Comparison of ENCODE assay signal across 2 cellular contexts in the genomic region with DNA sequence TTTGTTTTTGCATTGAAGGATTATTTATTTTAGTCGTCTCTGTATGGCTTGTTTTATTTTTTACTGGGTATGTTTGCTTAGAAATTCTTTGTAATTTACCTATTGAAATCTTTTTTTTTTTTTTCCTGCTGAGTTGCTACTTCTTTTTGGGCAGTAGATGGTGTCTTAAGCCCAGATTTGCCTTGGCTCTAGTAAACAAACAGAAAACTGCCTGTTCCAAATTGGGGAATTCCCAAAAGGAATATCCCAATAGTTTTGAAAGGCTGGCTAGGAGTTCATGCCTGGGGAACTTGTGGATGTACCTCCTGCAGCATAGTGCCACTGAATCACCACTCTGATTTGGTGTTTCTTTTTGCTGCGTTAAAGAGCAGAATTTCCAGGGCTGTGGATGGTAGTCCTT.
TF ChIP-seq lines count a peak whose summit lies in the region.

No MANE protein-coding gene starts in this region.

TF ChIP-seq in HCT116, 20 proteins besides CTCF, POLR2A, EP300 and RAD21:
- TF ChIP-seq ZNF274 (IDR thresholded peaks at IDR 0.05; ENCODE audit: low read depth, low read length) (no peak), ZBTB33 (IDR thresholded peaks at IDR 0.05; ENCODE audit: extremely low read depth, insufficient replicate concordance, low read length) (no peak), EZH2 (IDR thresholded peaks at IDR 0.05) (no peak), EGR1 (IDR thresholded peaks at IDR 0.05; ENCODE audit: low read depth) (no peak), ZFX (IDR thresholded peaks at IDR 0.05) (no peak)

TF ChIP-seq in H1, 55 proteins besides CTCF, POLR2A, EP300 and RAD21:
- no peak for TF ChIP-seq RBBP5 (IDR thresholded peaks at IDR 0.05; ENCODE audit: borderline replicate concordance, low read depth, low read length)
- TF ChIP-seq CREB1 (IDR thresholded peaks at IDR 0.05): no peak
- TF ChIP-seq NANOG (IDR thresholded peaks at IDR 0.05; ENCODE audit: insufficient read depth, low read depth, low read length, poor library complexity, severe bottlenecking): no peak
- no peak for TF ChIP-seq KDM5A (IDR thresholded peaks at IDR 0.05; ENCODE audit: low read length)
- TF ChIP-seq BCL11A (IDR thresholded peaks at IDR 0.05; ENCODE audit: low read depth in 2 of 2, low read length in 2 of 2): no peak
- TF ChIP-seq CTBP2 (IDR thresholded peaks at IDR 0.05; ENCODE audit: borderline replicate concordance, insufficient read depth, insufficient read length, low read length): no peak
- TF ChIP-seq SP2 (IDR thresholded peaks at IDR 0.05; ENCODE audit: low read length): no peak
- TF ChIP-seq SIX5 (IDR thresholded peaks at IDR 0.05; ENCODE audit: low read depth, low read length): no peak
- no peak for TF ChIP-seq TAF1 (IDR thresholded peaks at IDR 0.05; ENCODE audit: low read depth, low read length)
- no peak for TF ChIP-seq RFX5 (IDR thresholded peaks at IDR 0.05; ENCODE audit: borderline replicate concordance, low read depth, low read length)
- no peak for TF ChIP-seq ATF2 (IDR thresholded peaks at IDR 0.05; ENCODE audit: low read length)
- no peak for TF ChIP-seq SIRT6 (IDR thresholded peaks at IDR 0.05; ENCODE audit: low read length)
- TF ChIP-seq ZNF274 (IDR thresholded peaks at IDR 0.05; ENCODE audit: borderline replicate concordance, extremely low read depth, low read length): no peak
- TF ChIP-seq EGR1 (IDR thresholded peaks at IDR 0.05; ENCODE audit: borderline replicate concordance, low read depth, low read length): no peak
- no peak for TF ChIP-seq PHF8 (conservative IDR thresholded peaks at IDR 0.05; ENCODE audit: low read depth, low read length)
- no peak for TF ChIP-seq NRF1 (IDR thresholded peaks at IDR 0.05; ENCODE audit: low read depth, low read length)
- no peak for TF ChIP-seq HDAC2 (IDR thresholded peaks at IDR 0.05; ENCODE audit: borderline replicate concordance in 1 of 2, low read depth in 2 of 2, low read length in 2 of 2)
